Comparison of ENCODE assay signal across 1 cellular context in genomic region chr17:867896-868489, GRCh38.
TF ChIP-seq lines count a peak whose summit lies in the region.

No MANE protein-coding gene starts in this region.

TF ChIP-seq in SK-N-SH treated with all-trans-retinoic acid at 6 μM for 48 hours, 23 proteins besides CTCF, POLR2A, EP300 and RAD21 (continued from another document):
- TF ChIP-seq, protein P1, sequence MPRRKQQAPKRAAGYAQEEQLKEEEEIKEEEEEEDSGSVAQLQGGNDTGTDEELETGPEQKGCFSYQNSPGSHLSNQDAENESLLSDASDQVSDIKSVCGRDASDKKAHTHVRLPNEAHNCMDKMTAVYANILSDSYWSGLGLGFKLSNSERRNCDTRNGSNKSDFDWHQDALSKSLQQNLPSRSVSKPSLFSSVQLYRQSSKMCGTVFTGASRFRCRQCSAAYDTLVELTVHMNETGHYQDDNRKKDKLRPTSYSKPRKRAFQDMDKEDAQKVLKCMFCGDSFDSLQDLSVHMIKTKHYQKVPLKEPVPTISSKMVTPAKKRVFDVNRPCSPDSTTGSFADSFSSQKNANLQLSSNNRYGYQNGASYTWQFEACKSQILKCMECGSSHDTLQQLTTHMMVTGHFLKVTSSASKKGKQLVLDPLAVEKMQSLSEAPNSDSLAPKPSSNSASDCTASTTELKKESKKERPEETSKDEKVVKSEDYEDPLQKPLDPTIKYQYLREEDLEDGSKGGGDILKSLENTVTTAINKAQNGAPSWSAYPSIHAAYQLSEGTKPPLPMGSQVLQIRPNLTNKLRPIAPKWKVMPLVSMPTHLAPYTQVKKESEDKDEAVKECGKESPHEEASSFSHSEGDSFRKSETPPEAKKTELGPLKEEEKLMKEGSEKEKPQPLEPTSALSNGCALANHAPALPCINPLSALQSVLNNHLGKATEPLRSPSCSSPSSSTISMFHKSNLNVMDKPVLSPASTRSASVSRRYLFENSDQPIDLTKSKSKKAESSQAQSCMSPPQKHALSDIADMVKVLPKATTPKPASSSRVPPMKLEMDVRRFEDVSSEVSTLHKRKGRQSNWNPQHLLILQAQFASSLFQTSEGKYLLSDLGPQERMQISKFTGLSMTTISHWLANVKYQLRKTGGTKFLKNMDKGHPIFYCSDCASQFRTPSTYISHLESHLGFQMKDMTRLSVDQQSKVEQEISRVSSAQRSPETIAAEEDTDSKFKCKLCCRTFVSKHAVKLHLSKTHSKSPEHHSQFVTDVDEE (CRISPR knock-in tag; IDR thresholded peaks at IDR 0.05), result no peak
- no peak for TF ChIP-seq TOX (CRISPR knock-in tag; IDR thresholded peaks at IDR 0.05; ENCODE audit: borderline replicate concordance)
